Comparison of ENCODE assay signal across 18 cellular contexts in genomic region chr6:157847846-157848245, GRCh38.
"Had no signal": no experiment of that assay in that cellular context is flagged by ENCODE, and none has a peak within 500 bp of the region (broad histone marks: within the 10 kb centered on the region; RNA-seq: fewer than 3 reads in every experiment).

No MANE protein-coding gene starts in this region.

- H3K4me3 ChIP-seq: adrenal gland, colonic mucosa, prostate gland, skin epidermis, upper lobe of right lung had no signal

- H3K27ac Mint-ChIP-seq: activated T-cell treated with anti-CD3 and anti-CD28 coated beads, Interleukin-2, amount 50 U/mL, for 72 hours; immature natural killer cell; T-helper 1 cell treated with Interleukin-12 subunit alpha and Interleukin-12 subunit beta and Interleukin-4 antibody, amounts not matched to agents 30 μg/mL and 1 μg/mL, for 36 hours had no signal

- H3K27ac ChIP-seq: adrenal gland, colonic mucosa, prostate gland, upper lobe of right lung had no signal

- H3K27me3 ChIP-seq: adrenal gland, colonic mucosa, upper lobe of right lung had no signal

- ATAC-seq: activated T-cell treated with anti-CD3 and anti-CD28 coated beads, Interleukin-2, amount 50 U/mL, for 72 hours; right cardiac atrium; upper lobe of right lung had no signal

- DNase-seq: activated CD4-positive, alpha-beta T cell treated with anti-CD3 and anti-CD28 coated beads for 4 hours; activated CD8-positive, alpha-beta memory T cell treated with anti-CD3 and anti-CD28 coated beads, Interleukin-2, amount 50 U/mL, for 48 hours; activated gamma-delta T cell treated with Interleukin-2 at 50 U/mL for 16 hours; activated T-cell treated with anti-CD3 and anti-CD28 coated beads, Interleukin-2, amount 50 U/mL, for 72 hours; adrenal gland; colonic mucosa; effector CD8-positive, alpha-beta T cell; foreskin melanocyte; immature natural killer cell; right cardiac atrium; stimulated activated CD4-positive, alpha-beta T cell treated with anti-CD3 and anti-CD28 coated beads, Interleukin-15, amount 100 ng/mL, for 24 hours; stimulated activated CD4-positive, alpha-beta T cell treated with anti-CD3 and anti-CD28 coated beads, Interleukin-4, amount 100 ng/mL, for 1 hour; stimulated activated naive CD4-positive, alpha-beta T cell treated with Interleukin-2 at 50 U/mL for 16 hours; upper lobe of right lung had no signal

- H3K4me3 Mint-ChIP-seq: immature natural killer cell; neural crest cell; T-helper 1 cell treated with Interleukin-12 subunit alpha and Interleukin-12 subunit beta and Interleukin-4 antibody, amounts not matched to agents 30 μg/mL and 1 μg/mL, for 36 hours had no signal

- H3K36me3 ChIP-seq: adrenal gland, colonic mucosa, prostate gland, upper lobe of right lung had no signal

- H3K9me3 ChIP-seq: colonic mucosa, prostate gland, upper lobe of right lung had no signal
